ENCODE assay signal across 21 cellular contexts in genomic region chr18:24805156-24805555, GRCh38.
DNase-seq lines count a peak whose midpoint lies in the region; ATAC-seq, FAIRE-seq and TF ChIP-seq lines count a peak whose summit lies in the region.
"Had no signal": no experiment of that assay in that cellular context is flagged by ENCODE, and none has a peak within 500 bp of the region (broad histone marks: within the 10 kb centered on the region; RNA-seq: fewer than 3 reads in every experiment).

No MANE protein-coding gene starts in this region.

- H3K9me3 ChIP-seq in mucosa of descending colon (no peaks in the 10 kb centered on the region), transverse colon (no peaks in the 10 kb centered on the region), right atrium auricular region (peaks cover 0 to 8% of the 10 kb centered on the region in 2 donors)
- H3K9me3 ChIP-seq in effector memory CD4-positive, alpha-beta T cell (ENCODE audit: control insufficient read depth, low read length) = no peaks in the 10 kb centered on the region
- H3K9me3 ChIP-seq: A549, Caco-2 had no signal

- peak; percentile 10 for FAIRE-seq in colon (lab: Jason Lieb, UNC)
- FAIRE-seq: A549, G401.6, GM12891, GM19239 had no signal

- 51 to 57% methylated on average over 5 of the region's 5 CpGs for WGBS in transverse colon (ENCODE audit: low coverage in 1 of 2), 2 donors

- no peak for TF ChIP-seq POLR2A in transverse colon (IDR thresholded peaks at IDR 0.05)

- H3K27ac ChIP-seq in transverse colon = peak overlapping the region; percentile 43 to 56 (median 48)
- no peak overlapping the region for H3K27ac ChIP-seq in right atrium auricular region
- no peak overlapping the region for H3K27ac ChIP-seq in effector memory CD4-positive, alpha-beta T cell (ENCODE audit: insufficient read depth, low read length, poor library complexity, severe bottlenecking)
- H3K27ac ChIP-seq: 22Rv1; A549; BLaER1 treated with 17β-estradiol and CSF1 and Interleukin-3, amounts not matched to agents 10 nM and 100 nM; C4-2B had no signal

- intact Hi-C loops in left colon (cut with DNase I, micrococcal nuclease) (no loop called here), mucosa of descending colon (cut with DNase I, micrococcal nuclease) (loop anchor here in 1 of 2 donors (5.0 kb wide), 1 partner anchor 47 kb away; no protein-coding TSS in a partner anchor), transverse colon (cut with DNase I; ENCODE audit: low total_unique reads) (no loop called here)

- H3K4me1 ChIP-seq in mucosa of descending colon (ENCODE audit: low read depth) = peaks cover 19% of the 10 kb centered on the region
- peaks cover 0 to 63% (median 12%) of the 10 kb centered on the region in 4 donors for H3K4me1 ChIP-seq in transverse colon
- no peaks in the 10 kb centered on the region for H3K4me1 ChIP-seq in right atrium auricular region
- no peaks in the 10 kb centered on the region for H3K4me1 ChIP-seq in effector memory CD4-positive, alpha-beta T cell (ENCODE audit: control insufficient read depth, insufficient read depth, low read length, poor library complexity, severe bottlenecking)
- H3K4me1 ChIP-seq: A549; BLaER1 treated with 17β-estradiol and CSF1 and Interleukin-3, amounts not matched to agents 10 nM and 100 nM; Caco-2 had no signal

- H3K27me3 ChIP-seq in transverse colon (no peaks in the 10 kb centered on the region), right atrium auricular region (no peaks in the 10 kb centered on the region)
- peaks cover 3% of the 10 kb centered on the region for H3K27me3 ChIP-seq in effector memory CD4-positive, alpha-beta T cell (replicated peaks; ENCODE audit: control insufficient read depth, insufficient read depth, low read length, poor library complexity, severe bottlenecking)
- H3K27me3 ChIP-seq: BLaER1 treated with 17β-estradiol and CSF1 and Interleukin-3, amounts not matched to agents 10 nM and 100 nM had no signal

- no peaks in the 10 kb centered on the region for H3K36me3 ChIP-seq in mucosa of descending colon (ENCODE audit: low read depth)
- H3K36me3 ChIP-seq in transverse colon = no peaks in the 10 kb centered on the region
- no peaks in the 10 kb centered on the region for H3K36me3 ChIP-seq in right atrium auricular region
- H3K36me3 ChIP-seq in effector memory CD4-positive, alpha-beta T cell (ENCODE audit: control insufficient read depth, insufficient read depth, low read length) = no peaks in the 10 kb centered on the region
- H3K36me3 ChIP-seq: BLaER1 treated with 17β-estradiol and CSF1 and Interleukin-3, amounts not matched to agents 10 nM and 100 nM had no signal

- no peak for TF ChIP-seq CTCF in mucosa of descending colon (IDR thresholded peaks at IDR 0.05)
- TF ChIP-seq CTCF in transverse colon (IDR thresholded peaks at IDR 0.05) = no peak
- TF ChIP-seq CTCF in right atrium auricular region (IDR thresholded peaks at IDR 0.05) = no peak

- peak; percentile 21 to 41 for DNase-seq in left colon
- peak in 1 of 3 donors; percentile 57 for DNase-seq in mucosa of descending colon
- DNase-seq in transverse colon = peak; percentile 46
- DNase-seq in right atrium auricular region (ENCODE audit: low spot score) = no peak
- DNase-seq in effector memory CD4-positive, alpha-beta T cell = no peak
- DNase-seq in GOT3 (lab: John Stamatoyannopoulos, UW) = no peak
- DNase-seq: AML-193; Caco-2; Calu3; CD4-positive, alpha-beta T cell; CD8-positive, alpha-beta T cell; DMS79 treated with DMSO at 0.1 percent for 48 hours; GF-D8 had no signal

- TF ChIP-seq EP300 in transverse colon (IDR thresholded peaks at IDR 0.05; ENCODE audit: low read depth) = no peak

- H3K4me3 ChIP-seq in mucosa of descending colon (no peak overlapping the region), transverse colon (no peak overlapping the region), right atrium auricular region (no peak overlapping the region)
- no peak overlapping the region for H3K4me3 ChIP-seq in effector memory CD4-positive, alpha-beta T cell (ENCODE audit: insufficient read depth, low read depth, low read length, poor library complexity, severe bottlenecking)
- H3K4me3 ChIP-seq: A549; BLaER1 treated with 17β-estradiol and CSF1 and Interleukin-3, amounts not matched to agents 10 nM and 100 nM had no signal

- ATAC-seq in left colon (peak; percentile 51), mucosa of descending colon (peak; percentile 62)
- ATAC-seq: A549; CD8-positive, alpha-beta T cell had no signal

- in situ Hi-C loops in transverse colon (cut with MboI; ENCODE audit: low pct_ligation_motif_present in 1 of 4, low pct_unique_long_range_greater_than_20kb in 1 of 4, low sequenced_read_pairs in 3 of 4) = no loop called here

Comparison
In these comparisons a context has a peak if more than half of its experiments do, and no peak if none do; other contexts are left out.
1. DNase-seq: peak in left colon (2 of 2) and transverse colon (single experiment); none in right atrium auricular region (single experiment), effector memory CD4-positive, alpha-beta T cell (0 of 3) and GOT3 (single experiment).
2. H3K27ac ChIP-seq: peak in transverse colon (4 of 4); none in right atrium auricular region (0 of 2) and effector memory CD4-positive, alpha-beta T cell (single experiment).